In genomic region chr9:80701061-80701460, GRCh38 we compare ENCODE assay signal across 22 cellular contexts.
DNase-seq lines count a peak whose midpoint lies in the region; ATAC-seq and TF ChIP-seq lines count a peak whose summit lies in the region.
"Had no signal": no experiment of that assay in that cellular context is flagged by ENCODE, and none has a peak within 500 bp of the region (broad histone marks: within the 10 kb centered on the region; RNA-seq: fewer than 3 reads in every experiment).

No MANE protein-coding gene starts in this region.

- H3K27me3 ChIP-seq in gastroesophageal sphincter: no peaks in the 10 kb centered on the region
- H3K27me3 ChIP-seq: BLaER1 treated with 17β-estradiol and CSF1 and Interleukin-3, amounts not matched to agents 10 nM and 100 nM had no signal

- H3K4me3 ChIP-seq in cardiac fibroblast (replicated peaks in 1 of 2; ENCODE audit: low read depth in 2 of 2, low read length in 2 of 2): no peak overlapping the region
- no peak overlapping the region for H3K4me3 ChIP-seq in gastroesophageal sphincter
- H3K4me3 ChIP-seq: BLaER1 treated with 17β-estradiol and CSF1 and Interleukin-3, amounts not matched to agents 10 nM and 100 nM; GM12878; GM23248; K562 had no signal

- DNase-seq in LHCN-M2 (ENCODE audit: low read depth) (peak; percentile 21), cardiac fibroblast (ENCODE audit: low read depth in 2 of 2) (peak; percentile 7 to 44), type B pancreatic cell (ENCODE audit: extremely low spot score, unreplicated experiment) (no peak), NCI-H2196 (lab: John Stamatoyannopoulos, UW; ENCODE audit: unreplicated experiment) (no peak)
- no peak for DNase-seq in activated naive CD4-positive, alpha-beta T cell treated with anti-CD3 and anti-CD28 coated beads, Interleukin-2, amount 50 U/mL, for 16 hours
- DNase-seq: CD8-positive, alpha-beta memory T cell; DMS53; EL; GM23248; NCI-H1105; NCI-H1694; NCI-H2081 treated with DMSO at 0.1 percent for 48 hours; NCI-H510A; NCI-H748 treated with DMSO at 0.1 percent for 48 hours; NK-92 treated with Interleukin-12 subunit alpha and Interleukin-12 subunit beta, amount 100 ng/mL, for 24 hours; SHP77 had no signal

- H3K9me3 ChIP-seq in gastroesophageal sphincter: no peaks in the 10 kb centered on the region

- no peaks in the 10 kb centered on the region for H3K27me3 Mint-ChIP-seq in type B pancreatic cell
- H3K27me3 Mint-ChIP-seq: CD8-positive, alpha-beta memory T cell had no signal

- H3K4me3 Mint-ChIP-seq in type B pancreatic cell: no peak overlapping the region
- H3K4me3 Mint-ChIP-seq: CD8-positive, alpha-beta memory T cell had no signal

- no peak for TF ChIP-seq POLR2A in gastroesophageal sphincter (IDR thresholded peaks at IDR 0.05)

- peak overlapping the region; percentile 6 for H3K27ac Mint-ChIP-seq in type B pancreatic cell
- H3K27ac Mint-ChIP-seq: CD8-positive, alpha-beta memory T cell had no signal

- TF ChIP-seq EP300 in gastroesophageal sphincter (IDR thresholded peaks at IDR 0.05): no peak

- TF ChIP-seq CTCF in cardiac fibroblast (IDR thresholded peaks at IDR 0.05; ENCODE audit: low read depth, low read length) (no peak), gastroesophageal sphincter (IDR thresholded peaks at IDR 0.05) (no peak), type B pancreatic cell (conservative IDR thresholded peaks at IDR 0.05) (no peak)

- ATAC-seq in gastroesophageal sphincter (peak; percentile 48), GM18907 (IDR thresholded peaks at IDR 0.05; ENCODE audit: unreplicated experiment) (no peak)
- ATAC-seq: GM12878, HCT116, K562 had no signal

- H3K36me3 ChIP-seq in gastroesophageal sphincter: no peaks in the 10 kb centered on the region
- H3K36me3 ChIP-seq: BLaER1 treated with 17β-estradiol and CSF1 and Interleukin-3, amounts not matched to agents 10 nM and 100 nM had no signal

- H3K4me1 Mint-ChIP-seq in type B pancreatic cell (ENCODE audit: unreplicated experiment): peaks cover 15% of the 10 kb centered on the region
- H3K4me1 Mint-ChIP-seq: CD8-positive, alpha-beta memory T cell had no signal

- H3K36me3 Mint-ChIP-seq in type B pancreatic cell: no peaks in the 10 kb centered on the region
- H3K36me3 Mint-ChIP-seq: CD8-positive, alpha-beta memory T cell had no signal

- H3K9me3 Mint-ChIP-seq in type B pancreatic cell: peaks cover 6% of the 10 kb centered on the region

- H3K4me1 ChIP-seq in gastroesophageal sphincter: peaks cover 0 to 15% (median 7%) of the 10 kb centered on the region in 3 donors
- H3K4me1 ChIP-seq: BLaER1 treated with 17β-estradiol and CSF1 and Interleukin-3, amounts not matched to agents 10 nM and 100 nM had no signal

- H3K27ac ChIP-seq in gastroesophageal sphincter: no peak overlapping the region
- H3K27ac ChIP-seq: BLaER1 treated with 17β-estradiol and CSF1 and Interleukin-3, amounts not matched to agents 10 nM and 100 nM; GM23248 had no signal

Comparison
In these comparisons a context has a peak if more than half of its experiments do, and no peak if none do; other contexts are left out.
1. DNase-seq: peak in LHCN-M2 (single experiment) and cardiac fibroblast (2 of 2); none in type B pancreatic cell (single experiment), NCI-H2196 (single experiment) and activated naive CD4-positive, alpha-beta T cell treated with anti-CD3 and anti-CD28 coated beads, Interleukin-2, amount 50 U/mL, for 16 hours (single experiment).